Comparison of ENCODE assay signal across 13 cellular contexts in genomic region chr10:71819479-71819878, GRCh38.
"Had no signal": no experiment of that assay in that cellular context is flagged by ENCODE, and none has a peak within 500 bp of the region (broad histone marks: within the 10 kb centered on the region; RNA-seq: fewer than 3 reads in every experiment).

No MANE protein-coding gene starts in this region.

- DNase-seq: activated CD4-positive, alpha-beta T cell treated with anti-CD3 and anti-CD28 coated beads for 36 hours; activated CD4-positive, alpha-beta T cell treated with anti-CD3 and anti-CD28 coated beads, Interleukin-2, amount 50 U/mL, for 48 hours; activated effector memory CD4-positive, alpha-beta T cell treated with Interleukin-2 at 50 U/mL for 16 hours; activated naive CD4-positive, alpha-beta T cell treated with anti-CD3 and anti-CD28 coated beads, Interleukin-2, amount 50 U/mL, for 16 hours; activated T-cell treated with anti-CD3 and anti-CD28 coated beads, Interleukin-2, amount 50 U/mL, for 48 hours; dermis blood vessel endothelial cell; left lung; T-cell had no signal

- H3K27ac ChIP-seq: prostate gland had no signal

- H3K9me3 Mint-ChIP-seq: T-cell, WTC11 had no signal

- H3K27me3 Mint-ChIP-seq: activated CD4-positive, alpha-beta T cell treated with anti-CD3 and anti-CD28 coated beads for 36 hours; T-cell had no signal

- H3K4me3 Mint-ChIP-seq: activated CD4-positive, alpha-beta T cell treated with anti-CD3 and anti-CD28 coated beads for 36 hours; T-cell; WTC11 had no signal

- ATAC-seq: activated CD4-positive, alpha-beta T cell treated with anti-CD3 and anti-CD28 coated beads for 36 hours; heart left ventricle; left lung; right cardiac atrium; SK-N-SH treated with all-trans-retinoic acid at 6 μM for 48 hours; T-cell; WTC11 had no signal

- H3K27ac Mint-ChIP-seq: activated CD4-positive, alpha-beta T cell treated with anti-CD3 and anti-CD28 coated beads for 36 hours; T-cell; WTC11 had no signal
